In the genomic region with DNA sequence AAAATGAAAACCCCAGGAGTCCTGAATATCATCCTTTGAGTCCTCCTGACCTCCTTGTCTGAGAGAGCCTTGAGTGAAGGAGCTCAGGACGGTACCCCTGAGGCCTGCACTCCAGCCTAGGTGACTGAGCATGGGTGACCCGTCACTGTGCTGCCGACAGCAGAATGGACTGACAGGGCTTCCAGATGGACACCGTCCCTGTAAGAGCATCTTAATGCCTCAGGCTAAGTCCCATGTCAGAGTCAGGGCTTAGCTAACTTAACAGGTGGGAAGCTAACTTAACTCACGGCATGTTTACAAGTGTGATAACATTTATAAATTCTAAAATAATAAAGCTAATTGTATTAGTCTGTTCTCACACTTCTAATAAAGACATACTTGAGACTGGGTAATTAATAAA, we compare ENCODE assay signal across 1 cellular context.
TF ChIP-seq lines count a peak whose summit lies in the region.

No MANE protein-coding gene starts in this region.

TF ChIP-seq in K562, 482 proteins besides CTCF, POLR2A, EP300 and RAD21 (continued from another document):
- no peak for TF ChIP-seq ZNF146 (CRISPR knock-in tag; IDR thresholded peaks at IDR 0.05; ENCODE audit: unreplicated experiment)
- no peak for TF ChIP-seq MAZ (CRISPR knock-in tag; conservative IDR thresholded peaks at IDR 0.05 in 1 of 2, IDR thresholded peaks at IDR 0.05 in 1 of 2)
- no peak for TF ChIP-seq SMC3 (conservative IDR thresholded peaks at IDR 0.05; ENCODE audit: insufficient read depth, low read depth, low read length)
- TF ChIP-seq PHTF2 (CRISPR knock-in tag; IDR thresholded peaks at IDR 0.05): no peak
- no peak for TF ChIP-seq PKNOX1 (IDR thresholded peaks at IDR 0.05)
- TF ChIP-seq TAL1 (IDR thresholded peaks at IDR 0.05): no peak
- no peak for TF ChIP-seq CUX1 (CRISPR knock-in tag; IDR thresholded peaks at IDR 0.05)
- TF ChIP-seq MED1 (CRISPR knock-in tag; IDR thresholded peaks at IDR 0.05; ENCODE audit: borderline replicate concordance): no peak
- TF ChIP-seq FOXM1 (IDR thresholded peaks at IDR 0.05; ENCODE audit: low read depth): no peak
- no peak for TF ChIP-seq FOXM1 (CRISPR knock-in tag; IDR thresholded peaks at IDR 0.05; ENCODE audit: low read depth)
- no peak for TF ChIP-seq HDAC8 (tag; IDR thresholded peaks at IDR 0.05)
- no peak for TF ChIP-seq RREB1 (CRISPR knock-in tag; IDR thresholded peaks at IDR 0.05)
- TF ChIP-seq, protein P1, sequence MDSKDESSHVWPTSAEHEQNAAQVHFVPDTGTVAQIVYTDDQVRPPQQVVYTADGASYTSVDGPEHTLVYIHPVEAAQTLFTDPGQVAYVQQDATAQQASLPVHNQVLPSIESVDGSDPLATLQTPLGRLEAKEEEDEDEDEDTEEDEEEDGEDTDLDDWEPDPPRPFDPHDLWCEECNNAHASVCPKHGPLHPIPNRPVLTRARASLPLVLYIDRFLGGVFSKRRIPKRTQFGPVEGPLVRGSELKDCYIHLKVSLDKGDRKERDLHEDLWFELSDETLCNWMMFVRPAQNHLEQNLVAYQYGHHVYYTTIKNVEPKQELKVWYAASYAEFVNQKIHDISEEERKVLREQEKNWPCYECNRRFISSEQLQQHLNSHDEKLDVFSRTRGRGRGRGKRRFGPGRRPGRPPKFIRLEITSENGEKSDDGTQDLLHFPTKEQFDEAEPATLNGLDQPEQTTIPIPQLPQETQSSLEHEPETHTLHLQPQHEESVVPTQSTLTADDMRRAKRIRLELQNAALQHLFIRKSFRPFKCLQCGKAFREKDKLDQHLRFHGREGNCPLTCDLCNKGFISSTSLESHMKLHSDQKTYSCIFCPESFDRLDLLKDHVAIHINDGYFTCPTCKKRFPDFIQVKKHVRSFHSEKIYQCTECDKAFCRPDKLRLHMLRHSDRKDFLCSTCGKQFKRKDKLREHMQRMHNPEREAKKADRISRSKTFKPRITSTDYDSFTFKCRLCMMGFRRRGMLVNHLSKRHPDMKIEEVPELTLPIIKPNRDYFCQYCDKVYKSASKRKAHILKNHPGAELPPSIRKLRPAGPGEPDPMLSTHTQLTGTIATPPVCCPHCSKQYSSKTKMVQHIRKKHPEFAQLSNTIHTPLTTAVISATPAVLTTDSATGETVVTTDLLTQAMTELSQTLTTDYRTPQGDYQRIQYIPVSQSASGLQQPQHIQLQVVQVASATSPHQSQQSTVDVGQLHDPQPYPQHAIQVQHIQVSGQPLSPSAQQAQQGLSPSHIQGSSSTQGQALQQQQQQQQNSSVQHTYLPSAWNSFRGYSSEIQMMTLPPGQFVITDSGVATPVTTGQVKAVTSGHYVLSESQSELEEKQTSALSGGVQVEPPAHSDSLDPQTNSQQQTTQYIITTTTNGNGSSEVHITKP (IDR thresholded peaks at IDR 0.05; ENCODE audit: partially characterized antibody): no peak
- no peak for TF ChIP-seq JUND (IDR thresholded peaks at IDR 0.05; ENCODE audit: borderline replicate concordance, low read depth, low read length)
- no peak for TF ChIP-seq JUND (tag; IDR thresholded peaks at IDR 0.05; ENCODE audit: borderline replicate concordance, low read depth, low read length)
